11 cellular contexts compared by ENCODE assay signal in the genomic region with DNA sequence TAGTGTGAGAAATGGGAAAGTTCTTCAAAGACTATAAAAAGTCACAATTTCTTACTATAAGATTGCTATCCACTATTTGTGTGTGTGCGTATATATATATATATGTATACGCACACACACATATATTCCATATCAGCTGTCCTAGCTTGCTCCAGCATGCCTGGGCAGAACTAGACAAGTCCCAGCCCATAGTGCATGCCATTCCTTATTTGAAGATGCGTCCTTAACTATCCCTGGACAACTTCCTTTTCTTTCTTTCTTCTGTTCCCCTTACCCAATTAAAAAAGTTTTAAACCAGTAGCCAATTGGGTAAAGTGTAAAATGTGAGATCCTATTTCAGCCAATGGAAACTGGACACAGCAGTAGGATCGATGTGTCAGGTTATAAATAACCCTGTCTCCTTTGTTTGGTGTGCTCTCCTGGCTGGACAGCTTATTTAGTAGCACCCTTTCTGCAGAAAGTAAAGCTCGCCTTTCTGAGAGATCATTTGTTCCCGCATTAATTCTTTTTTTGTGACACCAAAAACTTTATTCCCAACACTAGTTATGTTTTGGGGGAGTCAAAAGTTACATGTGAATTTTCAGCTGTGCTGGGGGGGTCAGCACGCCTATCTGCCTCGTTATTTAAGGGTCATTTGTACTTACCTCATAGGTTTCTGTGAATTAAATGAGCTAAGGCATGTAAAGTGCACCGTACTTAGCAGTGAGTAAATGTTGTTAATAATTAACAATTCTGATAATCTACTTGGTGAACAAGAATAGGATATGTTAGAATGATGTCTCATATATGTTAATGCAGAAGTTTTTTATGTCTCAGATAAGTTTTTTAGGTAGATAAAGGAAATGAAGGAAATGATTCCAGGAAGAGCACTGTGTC. TPM values are rescaled to one million over a fixed set of nuclear protein-coding genes. Genes with fewer than 3 reads are reported as not detected.
A peak's percentile ranks its signal among the peaks of the same experiment; 100 is the strongest.
DNase-seq lines count a peak whose midpoint lies in the region; ATAC-seq and TF ChIP-seq lines count a peak whose summit lies in the region.
"Had no signal": no experiment of that assay in that cellular context is flagged by ENCODE, and none has a peak within 500 bp of the region (broad histone marks: within the 10 kb centered on the region; RNA-seq: fewer than 3 reads in every experiment).

No MANE protein-coding gene starts in this region.

- H2BK120ac ChIP-seq in mesenchymal stem cell (ENCODE audit: low read depth, low read length) (no peak overlapping the region), mesendoderm (ENCODE audit: low read depth, low read length) (no peak overlapping the region)

- H2BK12ac ChIP-seq in mesenchymal stem cell (ENCODE audit: low read length in 2 of 2) = no peak overlapping the region

- no peak overlapping the region for H4K91ac ChIP-seq in mesenchymal stem cell (ENCODE audit: low read length)

- H3K4me3 ChIP-seq in mesenchymal stem cell (ENCODE audit: insufficient read depth in 1 of 2, low read depth in 1 of 2, low read length in 2 of 2) (no peak overlapping the region), adrenal gland (no peak overlapping the region), mesendoderm (ENCODE audit: low read length) (no peak overlapping the region)

- peak; percentile 37 for ATAC-seq in GM18517 (IDR thresholded peaks at IDR 0.05; ENCODE audit: unreplicated experiment)
- ATAC-seq in GM21447 (IDR thresholded peaks at IDR 0.05; ENCODE audit: unreplicated experiment) = peak; percentile 49
- ATAC-seq in HG03460 (IDR thresholded peaks at IDR 0.05; ENCODE audit: unreplicated experiment) = peak; percentile 56
- ATAC-seq in HG02973 (IDR thresholded peaks at IDR 0.05; ENCODE audit: unreplicated experiment) = no peak

- no peak overlapping the region for H2AFZ ChIP-seq in mesenchymal stem cell (ENCODE audit: low read depth, low read length)

- intact Hi-C loops in head of caudate nucleus (cut with DNase I) = no loop called here
- intact Hi-C loops in adrenal gland (cut with DNase I) = no loop called here

- no peak overlapping the region for H4K5ac ChIP-seq in mesendoderm (ENCODE audit: low read length)

- peaks cover 0 to 3% of the 10 kb centered on the region in 2 experiments for H3K36me3 ChIP-seq in mesenchymal stem cell (ENCODE audit: control insufficient read depth in 1 of 2, insufficient read depth in 2 of 2, low read depth in 1 of 2, low read length in 2 of 2)
- no peaks in the 10 kb centered on the region for H3K36me3 ChIP-seq in adrenal gland (replicated peaks in 1 of 2)
- no peaks in the 10 kb centered on the region for H3K36me3 ChIP-seq in mesendoderm (ENCODE audit: control insufficient read depth, insufficient read depth, low read length)

- TF ChIP-seq CTCF in adrenal gland (IDR thresholded peaks at IDR 0.05) = no peak

- H3K9ac ChIP-seq in mesenchymal stem cell (ENCODE audit: low read length) (no peak overlapping the region), mesendoderm (ENCODE audit: low read length) (no peak overlapping the region)

- 96% methylated on average over 5 of the region's 9 CpGs for WGBS in mesenchymal stem cell
- WGBS in adrenal gland, 4 donors = 85 to 92% (median 88%) methylated on average over 9 of the region's 9 CpGs
- WGBS in mesendoderm (ENCODE audit: extremely low coverage, insufficient coverage, low lambda C conversion rate) = no CpG with 5 or more reads among the region's 9 CpGs

- H3K4me2 ChIP-seq in mesenchymal stem cell (ENCODE audit: low read length, poor library complexity, severe bottlenecking) (no peak overlapping the region), mesendoderm (ENCODE audit: low read length) (no peak overlapping the region)

- H3K27ac ChIP-seq in mesenchymal stem cell (ENCODE audit: low read length, poor library complexity, severe bottlenecking) (peak overlapping the region; percentile 79), adrenal gland (peak overlapping the region in 2 of 5 donors; percentile 37 to 71), mesendoderm (ENCODE audit: low read depth, low read length) (no peak overlapping the region)

- H3K23ac ChIP-seq in mesenchymal stem cell (ENCODE audit: low read length in 2 of 2) (no peak overlapping the region), mesendoderm (ENCODE audit: low read length) (no peak overlapping the region)

- no peak overlapping the region for H2BK5ac ChIP-seq in mesenchymal stem cell (ENCODE audit: low read depth, low read length, poor library complexity, severe bottlenecking)
- no peak overlapping the region for H2BK5ac ChIP-seq in mesendoderm (ENCODE audit: low read length)

- no peaks in the 10 kb centered on the region for H3K79me1 ChIP-seq in mesenchymal stem cell (replicated peaks; ENCODE audit: low read length, poor library complexity, severe bottlenecking)
- H3K79me1 ChIP-seq in mesendoderm (ENCODE audit: low read length) = no peaks in the 10 kb centered on the region

- H4K8ac ChIP-seq in mesenchymal stem cell (ENCODE audit: low read length) (no peak overlapping the region), mesendoderm (ENCODE audit: low read depth, low read length) (no peak overlapping the region)

- H3K27me3 ChIP-seq in mesenchymal stem cell (ENCODE audit: control insufficient read depth in 1 of 2, insufficient read depth in 1 of 2, low read length in 2 of 2) (no peaks in the 10 kb centered on the region), adrenal gland (no peaks in the 10 kb centered on the region), mesendoderm (ENCODE audit: insufficient read depth, low read length, poor library complexity) (no peaks in the 10 kb centered on the region)

- no peak for DNase-seq in mesenchymal stem cell
- DNase-seq in head of caudate nucleus = no peak
- no peak for DNase-seq in adrenal gland
- no peak for DNase-seq in mesendoderm
- DNase-seq: HFFc6; NCI-H2171; stimulated activated CD4-positive, alpha-beta T cell treated with anti-CD3 and anti-CD28 coated beads, Interleukin-2, amount 100 ng/mL, for 24 hours had no signal

- no peak overlapping the region for H3K14ac ChIP-seq in mesenchymal stem cell (ENCODE audit: low read length in 2 of 2)

- H3K9me3 ChIP-seq in mesenchymal stem cell (ENCODE audit: control insufficient read depth, low read length) (no peaks in the 10 kb centered on the region), adrenal gland (replicated peaks in 1 of 3) (no peaks in the 10 kb centered on the region)

- no peak overlapping the region for H2BK15ac ChIP-seq in mesenchymal stem cell (ENCODE audit: low read depth, poor library complexity, severe bottlenecking)
- no peak overlapping the region for H2BK15ac ChIP-seq in mesendoderm (replicated peaks; ENCODE audit: low read depth)

- H3K56ac ChIP-seq in mesendoderm (ENCODE audit: low read length) = no peak overlapping the region

- H3K18ac ChIP-seq in mesenchymal stem cell (ENCODE audit: low read depth in 1 of 2, low read length in 2 of 2) (no peak overlapping the region), mesendoderm (ENCODE audit: low read length) (no peak overlapping the region)

- H3K4me1 ChIP-seq in mesenchymal stem cell (ENCODE audit: control insufficient read depth, insufficient read depth, low read depth, low read length) (peaks cover 3% of the 10 kb centered on the region), adrenal gland (replicated peaks in 1 of 2) (peaks cover 12 to 39% of the 10 kb centered on the region in 2 donors), mesendoderm (ENCODE audit: control insufficient read depth, low read depth, low read length) (no peaks in the 10 kb centered on the region)

- peaks cover 28% of the 10 kb centered on the region for H3K79me2 ChIP-seq in mesendoderm (ENCODE audit: control insufficient read depth, insufficient read depth, low read length)

- TF ChIP-seq POLR2A in adrenal gland (IDR thresholded peaks at IDR 0.05) = no peak

- H2AK5ac ChIP-seq in mesenchymal stem cell (ENCODE audit: low read length, severe bottlenecking) (no peak overlapping the region), mesendoderm (ENCODE audit: low read length) (no peak overlapping the region)

- H3K4ac ChIP-seq in mesenchymal stem cell (ENCODE audit: low read depth in 1 of 2, low read length in 2 of 2) (no peak overlapping the region), mesendoderm (ENCODE audit: low read depth, low read length) (no peak overlapping the region)

RNA-seq across cellular contexts. Expression of gene KDM6A, which starts 40.9 kb away (rescaled TPM):
- 9.5 TPM for polyA plus RNA-seq in mesenchymal stem cell (2013, experiment 1 of 2)
- polyA plus RNA-seq in mesenchymal stem cell (2013, experiment 2 of 2) = 9.5 TPM
- 10 to 100 TPM; 20.1 to 37.9 (median 27.3) TPM for total RNA-seq in adrenal gland
- 10 to 100 TPM in 2 of 3 donors, 1 to 10 TPM in 1; 4.1 to 16.5 (median 15.8) TPM for polyA plus RNA-seq in adrenal gland
- polyA plus RNA-seq in mesendoderm (2013, experiment 1 of 2) = 88.2 TPM
- polyA plus RNA-seq in mesendoderm (2013, experiment 2 of 2) = 89.3 TPM
